12 cellular contexts compared by ENCODE assay signal in the genomic region with DNA sequence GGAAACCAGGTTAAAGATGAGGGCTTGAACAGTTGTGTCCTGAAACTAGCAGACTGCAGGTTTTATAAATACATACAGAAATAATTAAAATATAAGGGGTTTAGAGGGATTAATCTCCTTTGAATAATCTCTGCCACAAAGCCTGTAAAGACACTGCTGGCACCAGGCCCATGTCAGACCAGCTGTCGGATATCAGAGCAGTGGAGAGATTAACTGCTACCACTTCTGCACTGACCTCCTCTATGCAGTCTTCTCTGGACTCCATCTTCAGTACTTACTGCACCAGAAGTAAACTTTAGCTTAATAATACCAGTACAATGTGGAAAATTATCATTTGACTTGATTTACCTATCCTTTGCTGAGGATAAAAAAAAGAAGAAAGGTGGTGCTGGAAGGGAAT.
A peak's percentile ranks its signal among the peaks of the same experiment; 100 is the strongest.
DNase-seq lines count a peak whose midpoint lies in the region; ATAC-seq and TF ChIP-seq lines count a peak whose summit lies in the region.
"Had no signal": no experiment of that assay in that cellular context is flagged by ENCODE, and none has a peak within 500 bp of the region (broad histone marks: within the 10 kb centered on the region; RNA-seq: fewer than 3 reads in every experiment).

No MANE protein-coding gene starts in this region.

- H3K4me1 Mint-ChIP-seq in mesothelial cell of epicardium, result peaks cover 20% of the 10 kb centered on the region

- H3K27me3 ChIP-seq in brain microvascular endothelial cell (replicated peaks) (no peaks in the 10 kb centered on the region), lower lobe of right lung (ENCODE audit: low read depth) (no peaks in the 10 kb centered on the region)

- H3K36me3 Mint-ChIP-seq in mesothelial cell of epicardium, result no peaks in the 10 kb centered on the region

- peak overlapping the region; percentile 67 for H3K27ac Mint-ChIP-seq in mesothelial cell of epicardium
- H3K27ac Mint-ChIP-seq: activated naive CD4-positive, alpha-beta T cell treated with anti-CD3 and anti-CD28 coated beads, Interleukin-2, amount 50 U/mL, for 24 hours; CD14-positive monocyte had no signal

- no peak overlapping the region for H3K4me3 Mint-ChIP-seq in mesothelial cell of epicardium
- H3K4me3 Mint-ChIP-seq: activated naive CD4-positive, alpha-beta T cell treated with anti-CD3 and anti-CD28 coated beads, Interleukin-2, amount 50 U/mL, for 24 hours; CD14-positive monocyte had no signal

- TF ChIP-seq CTCF in brain microvascular endothelial cell (IDR thresholded peaks at IDR 0.05; ENCODE audit: low read depth, low read length, missing control alignments) (no peak), mesothelial cell of epicardium (IDR thresholded peaks at IDR 0.05; ENCODE audit: unreplicated experiment) (no peak), lower lobe of right lung (IDR thresholded peaks at IDR 0.05) (no peak)

- peak; percentile 73 for DNase-seq in DMS 273 treated with DMSO at 0.1 percent for 48 hours (lab: John Stamatoyannopoulos, UW)
- peak; percentile 57 to 77 for DNase-seq in NCI-H446 (lab: John Stamatoyannopoulos, UW)
- peak; percentile 25 for DNase-seq in brain microvascular endothelial cell
- DNase-seq in mesothelial cell of epicardium (ENCODE audit: low spot score in 2 of 2, unreplicated experiment in 2 of 2), result no peak
- no peak for DNase-seq in DMS153 treated with DMSO at 0.1 percent for 48 hours (lab: John Stamatoyannopoulos, UW; ENCODE audit: unreplicated experiment)
- DNase-seq in activated effector memory CD4-positive, alpha-beta T cell treated with anti-CD3 and anti-CD28 coated beads, Interleukin-2, amount 50 U/mL, for 16 hours, result no peak
- DNase-seq in lower lobe of right lung, result no peak
- DNase-seq: hippocampal formation, KG1 had no signal

- H3K27me3 Mint-ChIP-seq in mesothelial cell of epicardium (ENCODE audit: low read depth), result no peaks in the 10 kb centered on the region
- H3K27me3 Mint-ChIP-seq: activated naive CD4-positive, alpha-beta T cell treated with anti-CD3 and anti-CD28 coated beads, Interleukin-2, amount 50 U/mL, for 24 hours had no signal

- in situ Hi-C loops in brain microvascular endothelial cell (cut with HindIII; ENCODE audit: low pct_ligation_motif_present, low sequenced_read_pairs), result no loop called here

- H3K9me3 Mint-ChIP-seq in mesothelial cell of epicardium, result no peaks in the 10 kb centered on the region
- H3K9me3 Mint-ChIP-seq: activated naive CD4-positive, alpha-beta T cell treated with anti-CD3 and anti-CD28 coated beads, Interleukin-2, amount 50 U/mL, for 24 hours; CD14-positive monocyte had no signal

- ATAC-seq in lower lobe of right lung (no peak), HG03442 (IDR thresholded peaks at IDR 0.05; ENCODE audit: unreplicated experiment) (no peak)

- intact Hi-C loops in lower lobe of right lung (cut with DNase I), result no loop called here

- H3K4me3 ChIP-seq in brain microvascular endothelial cell (ENCODE audit: low read depth, low read length) (no peak overlapping the region), lower lobe of right lung (no peak overlapping the region)

- H3K27ac ChIP-seq in brain microvascular endothelial cell (no peak overlapping the region), lower lobe of right lung (no peak overlapping the region)

- no peaks in the 10 kb centered on the region for H3K36me3 ChIP-seq in brain microvascular endothelial cell (replicated peaks)
- H3K36me3 ChIP-seq in lower lobe of right lung, result no peaks in the 10 kb centered on the region

- H3K4me1 ChIP-seq in lower lobe of right lung, result no peaks in the 10 kb centered on the region

- no peaks in the 10 kb centered on the region for H3K9me3 ChIP-seq in lower lobe of right lung

Comparison
In these comparisons a context has a peak if more than half of its experiments do, and no peak if none do; other contexts are left out.
1. DNase-seq: peak in DMS 273 treated with DMSO at 0.1 percent for 48 hours (single experiment), NCI-H446 (2 of 2) and brain microvascular endothelial cell (single experiment); none in mesothelial cell of epicardium (0 of 2), DMS153 treated with DMSO at 0.1 percent for 48 hours (single experiment), activated effector memory CD4-positive, alpha-beta T cell treated with anti-CD3 and anti-CD28 coated beads, Interleukin-2, amount 50 U/mL, for 16 hours (single experiment) and lower lobe of right lung (single experiment).